Comparison of ENCODE assay signal across 30 cellular contexts in genomic region chr15:27832263-27832647, GRCh38.
"Had no signal": no experiment of that assay in that cellular context is flagged by ENCODE, and none has a peak within 500 bp of the region (broad histone marks: within the 10 kb centered on the region; RNA-seq: fewer than 3 reads in every experiment).

No MANE protein-coding gene starts in this region.

- H3K27ac Mint-ChIP-seq: naive thymus-derived CD4-positive, alpha-beta T cell; natural killer cell; nephron; progenitor cell of endocrine pancreas; stimulated activated effector memory CD8-positive, alpha-beta T cell treated with anti-CD3 and anti-CD28 coated beads, Interleukin-12 subunit alpha, Interleukin-12 subunit beta, amount 100 ng/mL, for 72 hours; stimulated activated naive B cell treated with anti-CD40 and anti-IgM and Interleukin-4, amounts not matched to agents 10 μg/mL and 1 μg/mL and 100 μg/mL, for 72 hours; stimulated activated naive CD8-positive, alpha-beta T cell treated with anti-CD3 and anti-CD28 coated beads, Interleukin-15, Interleukin-2, amounts not matched to agents 100 ng/mL and 50 ng/mL, for 24 hours had no signal

- H3K27ac ChIP-seq: ovary, parathyroid adenoma, psoas muscle, right lobe of liver, sigmoid colon, stomach, thoracic aorta, thyroid gland, tibial nerve, upper lobe of left lung, vagina had no signal

- H3K4me1 ChIP-seq: parathyroid adenoma, psoas muscle, right lobe of liver, sigmoid colon, stomach, thyroid gland, tibial nerve, upper lobe of left lung, vagina had no signal

- H2AFZ ChIP-seq: parathyroid adenoma had no signal

- H3K4me3 Mint-ChIP-seq: naive thymus-derived CD4-positive, alpha-beta T cell; natural killer cell; nephron; neural crest cell; stimulated activated effector memory CD8-positive, alpha-beta T cell treated with anti-CD3 and anti-CD28 coated beads, Interleukin-12 subunit alpha, Interleukin-12 subunit beta, amount 100 ng/mL, for 72 hours; stimulated activated naive B cell treated with anti-CD40 and anti-IgM and Interleukin-4, amounts not matched to agents 10 μg/mL and 1 μg/mL and 100 μg/mL, for 72 hours; stimulated activated naive CD8-positive, alpha-beta T cell treated with anti-CD3 and anti-CD28 coated beads, Interleukin-15, Interleukin-2, amounts not matched to agents 100 ng/mL and 50 ng/mL, for 24 hours had no signal

- H3K9me3 Mint-ChIP-seq: nephron; neural crest cell; stimulated activated naive B cell treated with anti-CD40 and anti-IgM and Interleukin-4, amounts not matched to agents 10 μg/mL and 1 μg/mL and 100 μg/mL, for 72 hours; stimulated activated naive CD8-positive, alpha-beta T cell treated with anti-CD3 and anti-CD28 coated beads, Interleukin-15, Interleukin-2, amounts not matched to agents 100 ng/mL and 50 ng/mL, for 24 hours had no signal

- H3K4me1 Mint-ChIP-seq: naive thymus-derived CD4-positive, alpha-beta T cell; natural killer cell; neural crest cell; stimulated activated effector memory CD8-positive, alpha-beta T cell treated with anti-CD3 and anti-CD28 coated beads, Interleukin-12 subunit alpha, Interleukin-12 subunit beta, amount 100 ng/mL, for 72 hours; stimulated activated naive B cell treated with anti-CD40 and anti-IgM and Interleukin-4, amounts not matched to agents 10 μg/mL and 1 μg/mL and 100 μg/mL, for 72 hours had no signal

- H3K27me3 ChIP-seq: ovary, right lobe of liver, sigmoid colon, stomach, thyroid gland, tibial nerve, upper lobe of left lung, vagina had no signal

- H3K79me2 ChIP-seq: parathyroid adenoma had no signal

- H3K9me3 ChIP-seq: ovary, psoas muscle, right lobe of liver, thoracic aorta, thyroid gland, tibial nerve, upper lobe of left lung, vagina had no signal

- DNase-seq: naive thymus-derived CD4-positive, alpha-beta T cell; natural killer cell; occipital lobe; ovary; posterior cingulate gyrus; right cardiac atrium; right lobe of liver; sigmoid colon; small intestine; stimulated activated CD4-positive, alpha-beta T cell treated with anti-CD3 and anti-CD28 coated beads, Interleukin-15, amount 100 ng/mL, for 24 hours; stimulated activated CD4-positive, alpha-beta T cell treated with anti-CD3 and anti-CD28 coated beads, Interleukin-2, amount 100 ng/mL, for 24 hours; stimulated activated CD4-positive, alpha-beta T cell treated with anti-CD3 and anti-CD28 coated beads, Interleukin-2, amount 100 ng/mL, for 48 hours; stimulated activated CD4-positive, alpha-beta T cell treated with anti-CD3 and anti-CD28 coated beads, Interleukin-4, amount 100 ng/mL, for 24 hours; stimulated activated naive B cell treated with anti-CD40 and anti-IgM and Interleukin-4, amounts not matched to agents 10 μg/mL and 1 μg/mL and 100 μg/mL, for 72 hours; stimulated activated naive CD4-positive, alpha-beta T cell treated with Interleukin-2 at 50 U/mL for 16 hours; stomach; thyroid gland; trophoblast cell had no signal

- ATAC-seq: naive thymus-derived CD4-positive, alpha-beta T cell; psoas muscle; stimulated activated naive B cell treated with anti-CD40 and anti-IgM and Interleukin-4, amounts not matched to agents 10 μg/mL and 1 μg/mL and 100 μg/mL, for 72 hours had no signal

- H3K36me3 Mint-ChIP-seq: naive thymus-derived CD4-positive, alpha-beta T cell; natural killer cell; stimulated activated effector memory CD8-positive, alpha-beta T cell treated with anti-CD3 and anti-CD28 coated beads, Interleukin-12 subunit alpha, Interleukin-12 subunit beta, amount 100 ng/mL, for 72 hours had no signal

- H3K36me3 ChIP-seq: ovary, right lobe of liver, sigmoid colon, stomach, thoracic aorta, thyroid gland, tibial nerve, upper lobe of left lung, vagina had no signal

- H3K9ac ChIP-seq: parathyroid adenoma had no signal

- H3K4me3 ChIP-seq: ovary, psoas muscle, right lobe of liver, sigmoid colon, stomach, thoracic aorta, thyroid gland, tibial nerve, upper lobe of left lung, vagina had no signal

- FAIRE-seq: small intestine, urothelium cell line had no signal
